20 cellular contexts compared by ENCODE assay signal in the genomic region with DNA sequence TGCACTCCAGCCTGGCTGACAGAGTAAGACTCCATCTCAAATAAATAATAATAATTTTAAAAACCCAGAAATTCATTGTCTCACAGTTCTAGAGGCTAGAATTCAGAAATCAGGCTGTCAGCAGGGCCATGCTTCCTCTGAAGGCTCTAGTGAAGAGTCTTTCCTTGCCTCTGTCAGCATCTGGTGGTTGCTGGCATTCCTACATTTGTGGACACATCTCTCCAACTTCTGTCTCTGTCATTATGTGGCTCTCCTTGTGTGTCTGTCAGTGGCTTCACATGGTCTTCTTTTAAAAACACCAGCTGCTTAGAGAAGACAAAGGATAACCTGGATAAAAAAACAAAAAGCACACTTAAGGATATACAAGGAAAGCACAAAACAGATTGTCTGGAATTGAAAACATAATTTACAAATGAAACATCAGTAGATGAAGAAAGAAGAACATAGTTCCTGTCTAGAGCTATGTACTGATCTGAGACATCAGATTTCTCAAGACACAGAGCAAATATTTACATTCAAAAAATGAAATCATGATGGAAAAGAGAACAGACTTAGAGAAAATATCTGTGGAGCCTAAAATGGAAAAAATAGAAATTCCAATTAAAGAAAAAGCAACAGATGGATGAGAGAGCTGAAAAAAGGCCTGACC. TPM values are rescaled to one million over a fixed set of nuclear protein-coding genes. Genes with fewer than 3 reads are reported as not detected.
"Had no signal": no experiment of that assay in that cellular context is flagged by ENCODE, and none has a peak within 500 bp of the region (broad histone marks: within the 10 kb centered on the region; RNA-seq: fewer than 3 reads in every experiment).

No MANE protein-coding gene starts in this region.

- DNase-seq: activated naive CD4-positive, alpha-beta T cell; activated naive CD8-positive, alpha-beta T cell treated with anti-CD3 and anti-CD28 coated beads, Interleukin-2, amount 10 ng/mL, durations not matched to agents 7 days and 5 days; anterior cingulate cortex; hypothalamus; left ventricle myocardium inferior; nucleus accumbens; right cardiac atrium; spleen; stimulated activated CD4-positive, alpha-beta T cell treated with anti-CD3 and anti-CD28 coated beads, Interleukin-1b, Interleukin-23, amount 100 ng/mL, for 48 hours had no signal

- H3K27ac ChIP-seq: left ventricle myocardium inferior, prostate gland, spleen had no signal

- H3K9me3 Mint-ChIP-seq: activated naive CD8-positive, alpha-beta T cell treated with anti-CD3 and anti-CD28 coated beads, Interleukin-2, amount 10 ng/mL, durations not matched to agents 7 days and 5 days; activated T-helper 1 cell treated with anti-CD3 and anti-CD28 coated beads, Interleukin-12 subunit alpha, Interleukin-12 subunit beta, Interleukin-2, Interleukin-4 antibody, amounts not matched to agents 30 ng/mL and 10 ng/mL and 1 ng/mL, durations not matched to agents 14 hours and 24 hours and 36 hours had no signal

- H3K4me1 Mint-ChIP-seq: activated naive CD8-positive, alpha-beta T cell treated with anti-CD3 and anti-CD28 coated beads, Interleukin-2, amount 10 ng/mL, durations not matched to agents 7 days and 5 days; nephron had no signal

- H3K36me3 ChIP-seq: left ventricle myocardium inferior, prostate gland, spleen had no signal

- H3K4me3 Mint-ChIP-seq: activated naive CD8-positive, alpha-beta T cell treated with anti-CD3 and anti-CD28 coated beads, Interleukin-2, amount 10 ng/mL, durations not matched to agents 7 days and 5 days; activated T-helper 1 cell treated with anti-CD3 and anti-CD28 coated beads, Interleukin-12 subunit alpha, Interleukin-12 subunit beta, Interleukin-2, Interleukin-4 antibody, amounts not matched to agents 30 ng/mL and 10 ng/mL and 1 ng/mL, durations not matched to agents 14 hours and 24 hours and 36 hours; nephron had no signal

- H3K9me3 ChIP-seq: prostate gland had no signal

- H3K27me3 ChIP-seq: spleen had no signal

- H3K36me3 Mint-ChIP-seq: activated naive CD8-positive, alpha-beta T cell treated with anti-CD3 and anti-CD28 coated beads, Interleukin-2, amount 10 ng/mL, durations not matched to agents 7 days and 5 days had no signal

- ATAC-seq: right cardiac atrium had no signal

- H3K4me1 ChIP-seq: left ventricle myocardium inferior, prostate gland, spleen had no signal

- H3K27me3 Mint-ChIP-seq: activated naive CD8-positive, alpha-beta T cell treated with anti-CD3 and anti-CD28 coated beads, Interleukin-2, amount 10 ng/mL, durations not matched to agents 7 days and 5 days had no signal

- H3K4me3 ChIP-seq: left ventricle myocardium inferior, prostate gland, spleen had no signal

- H3K27ac Mint-ChIP-seq: activated naive CD8-positive, alpha-beta T cell treated with anti-CD3 and anti-CD28 coated beads, Interleukin-2, amount 10 ng/mL, durations not matched to agents 7 days and 5 days; activated T-helper 1 cell treated with anti-CD3 and anti-CD28 coated beads, Interleukin-12 subunit alpha, Interleukin-12 subunit beta, Interleukin-2, Interleukin-4 antibody, amounts not matched to agents 30 ng/mL and 10 ng/mL and 1 ng/mL, durations not matched to agents 14 hours and 24 hours and 36 hours; nephron had no signal

RNA-seq across cellular contexts. Expression of a gene that starts 32.7 kb away (rescaled TPM):
- total RNA-seq: activated CD8-positive, alpha-beta memory T cell treated with anti-CD3 and anti-CD28 coated beads for 36 hours; activated naive CD8-positive, alpha-beta T cell treated with anti-CD3 and anti-CD28 coated beads, Interleukin-2, amount 10 ng/mL, durations not matched to agents 7 days and 5 days; activated T-helper 1 cell treated with anti-CD3 and anti-CD28 coated beads, Interleukin-12 subunit alpha, Interleukin-12 subunit beta, Interleukin-2, Interleukin-4 antibody, amounts not matched to agents 30 ng/mL and 10 ng/mL and 1 ng/mL, durations not matched to agents 14 hours and 24 hours and 36 hours; bronchial epithelial cell; cerebellum; dermis microvascular lymphatic vessel endothelial cell; glomerular endothelial cell; kidney epithelial cell; left ventricle myocardium inferior; right cardiac atrium; spleen; urinary bladder had no signal
- polyA plus RNA-seq: esophagus, right cardiac atrium, urinary bladder had no signal
